1 cellular context compared by ENCODE assay signal in the genomic region with DNA sequence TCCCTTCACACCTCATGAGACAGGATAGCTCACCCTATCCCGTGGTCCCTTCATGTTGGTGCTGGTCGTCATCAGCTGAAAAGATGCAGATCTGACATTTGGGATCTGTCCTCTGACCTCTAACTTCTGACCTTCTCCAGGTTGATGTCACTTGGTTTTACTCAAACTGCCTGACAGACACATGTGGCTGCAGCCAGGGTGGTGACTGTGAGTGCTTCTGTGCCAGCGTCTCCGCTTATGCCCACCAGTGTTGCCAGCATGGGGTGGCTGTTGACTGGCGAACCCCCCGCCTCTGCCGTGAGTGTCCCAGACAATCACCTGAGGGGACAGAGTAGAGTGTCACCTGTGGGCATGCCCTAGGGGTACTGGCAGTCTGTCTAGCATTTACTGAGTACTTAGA.
TF ChIP-seq lines count a peak whose summit lies in the region.

No MANE protein-coding gene starts in this region.

TF ChIP-seq in H1, 55 proteins besides CTCF, POLR2A, EP300 and RAD21:
- TF ChIP-seq CTBP2 (IDR thresholded peaks at IDR 0.05; ENCODE audit: borderline replicate concordance, insufficient read depth, insufficient read length, low read length) (no peak), JUND (IDR thresholded peaks at IDR 0.05; ENCODE audit: low read length) (no peak), HDAC6 (IDR thresholded peaks at IDR 0.05; ENCODE audit: low read depth, low read length) (no peak), KDM1A (IDR thresholded peaks at IDR 0.05; ENCODE audit: borderline replicate concordance, low read length) (no peak), EZH2 (IDR thresholded peaks at IDR 0.05; ENCODE audit: low read depth, low read length, severe bottlenecking) (no peak), BACH1 (IDR thresholded peaks at IDR 0.05; ENCODE audit: low read length) (no peak), YY1 (IDR thresholded peaks at IDR 0.05; ENCODE audit: low read depth, low read length) (no peak), JUN (IDR thresholded peaks at IDR 0.05; ENCODE audit: low read depth, low read length) (no peak), CREB1 (IDR thresholded peaks at IDR 0.05) (no peak), HDAC2 (IDR thresholded peaks at IDR 0.05; ENCODE audit: borderline replicate concordance in 1 of 2, low read depth in 2 of 2, low read length in 2 of 2) (no peak), MAFK (IDR thresholded peaks at IDR 0.05; ENCODE audit: low read depth, low read length) (no peak), CHD2 (IDR thresholded peaks at IDR 0.05; ENCODE audit: low read length) (no peak), SIX5 (IDR thresholded peaks at IDR 0.05; ENCODE audit: low read depth, low read length) (no peak)
- TF ChIP-seq, protein P1, sequence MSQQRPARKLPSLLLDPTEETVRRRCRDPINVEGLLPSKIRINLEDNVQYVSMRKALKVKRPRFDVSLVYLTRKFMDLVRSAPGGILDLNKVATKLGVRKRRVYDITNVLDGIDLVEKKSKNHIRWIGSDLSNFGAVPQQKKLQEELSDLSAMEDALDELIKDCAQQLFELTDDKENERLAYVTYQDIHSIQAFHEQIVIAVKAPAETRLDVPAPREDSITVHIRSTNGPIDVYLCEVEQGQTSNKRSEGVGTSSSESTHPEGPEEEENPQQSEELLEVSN (IDR thresholded peaks at IDR 0.05) = no peak
